In genomic region chr1:155061381-155062150, GRCh38 we compare ENCODE assay signal across 9 cellular contexts. TPM values are rescaled to one million over a fixed set of nuclear protein-coding genes. Genes with fewer than 3 reads are reported as not detected.
DNase-seq lines count a peak whose midpoint lies in the region; ATAC-seq and TF ChIP-seq lines count a peak whose summit lies in the region.
"Had no signal": no experiment of that assay in that cellular context is flagged by ENCODE, and none has a peak within 500 bp of the region (broad histone marks: within the 10 kb centered on the region; RNA-seq: fewer than 3 reads in every experiment).

No MANE protein-coding gene starts in this region.

- H3K27ac ChIP-seq in H9 (ENCODE audit: insufficient read length, low read depth, low read length) (no peak overlapping the region), heart left ventricle (no peak overlapping the region)

- no peaks in the 10 kb centered on the region; the same call in 1 of the 2 replicates for H3K79me2 ChIP-seq in H9 (ENCODE audit: insufficient read depth, low read length)

- no CpG with 5 or more reads among the region's 21 CpGs for WGBS in H9 (ENCODE audit: extremely low coverage, insufficient read length, low lambda C conversion rate)
- WGBS in heart left ventricle, 4 donors, result 17 to 34% (median 32%) methylated on average over 15 to 21 of the region's 21 CpGs

- TF ChIP-seq CTCF in H9 (conservative IDR thresholded peaks at IDR 0.05) (peak; percentile 93), heart left ventricle (IDR thresholded peaks at IDR 0.05) (peak; percentile 95 to 99 (median 99))

- H3K36me3 Mint-ChIP-seq in H9 (ENCODE audit: insufficient read depth in 1 of 3, low read depth in 3 of 3), result peaks cover 4 to 16% (median 14%) of the 10 kb centered on the region in 3 experiments; a peak in 5 of 7 replicates
- peaks cover 0 to 9% of the 10 kb centered on the region in 2 donors for H3K36me3 Mint-ChIP-seq in activated naive CD4-positive, alpha-beta T cell treated with anti-CD3 and anti-CD28 coated beads, Interleukin-2, amount 50 U/mL, for 72 hours

- peak; percentile 52 to 59 for ATAC-seq in activated naive CD4-positive, alpha-beta T cell treated with anti-CD3 and anti-CD28 coated beads, Interleukin-2, amount 50 U/mL, for 72 hours
- ATAC-seq in heart left ventricle (peak; percentile 44 to 72 (median 57)), HG02938 (IDR thresholded peaks at IDR 0.05; ENCODE audit: unreplicated experiment) (no peak)

- H3K9me3 Mint-ChIP-seq in H9, result no peaks in the 10 kb centered on the region; a peak in 1 of 5 replicates
- no peaks in the 10 kb centered on the region for H3K9me3 Mint-ChIP-seq in activated naive CD4-positive, alpha-beta T cell treated with anti-CD3 and anti-CD28 coated beads, Interleukin-2, amount 50 U/mL, for 72 hours

- H3K4me3 ChIP-seq in heart left ventricle, result peak overlapping the region in 1 of 12 donors; percentile 14

- H2BK5ac ChIP-seq in H9 (ENCODE audit: insufficient read length, low read length), result no peak overlapping the region

- H3K4me2 ChIP-seq in H9 (ENCODE audit: insufficient read depth, insufficient read length, low read length), result peak overlapping the region; percentile 82

- peaks cover 16 to 26% of the 10 kb centered on the region in 2 experiments for H3K4me1 Mint-ChIP-seq in H9

- H3K27ac Mint-ChIP-seq in H9, result no peak overlapping the region
- no peak overlapping the region for H3K27ac Mint-ChIP-seq in activated naive CD4-positive, alpha-beta T cell treated with anti-CD3 and anti-CD28 coated beads, Interleukin-2, amount 50 U/mL, for 72 hours

- H3K4me1 ChIP-seq in H9 (ENCODE audit: insufficient read depth, low read length), result peaks cover 3% of the 10 kb centered on the region; the same call in 1 of the 2 replicates
- H3K4me1 ChIP-seq in heart left ventricle, result peaks cover 0 to 42% (median 25%) of the 10 kb centered on the region in 12 donors

- H4K91ac ChIP-seq in H9 (ENCODE audit: insufficient read length, low read depth, low read length), result no peak overlapping the region

- H2BK20ac ChIP-seq in H9 (ENCODE audit: low read depth, low read length, poor library complexity, severe bottlenecking), result no peak overlapping the region

- DNase-seq in Caki2 (ENCODE audit: low read depth), result peak; percentile 83
- peak; percentile 94 for DNase-seq in H9
- DNase-seq in NCI-H146 (lab: John Stamatoyannopoulos, UW), result peak; percentile 66
- peak; percentile 79 for DNase-seq in SW480 (ENCODE audit: low spot score)
- peak; percentile 89 to 100 for DNase-seq in activated naive CD4-positive, alpha-beta T cell treated with anti-CD3 and anti-CD28 coated beads, Interleukin-2, amount 50 U/mL, for 72 hours (ENCODE audit: low spot score in 2 of 2)
- DNase-seq in heart left ventricle, result peak; percentile 84 to 94 (median 87)
- peak; percentile 61 for DNase-seq in putamen (ENCODE audit: low spot score)

- intact Hi-C loops in heart left ventricle (cut with DNase I), result loop anchor here in 6 of 10 donors (1.0 to 5.0 kb wide), 8 partner anchors 16 to 579 kb away; partner anchors contain the start of genes PYGO2 (in 3 of the 6) and PBXIP1 (in 2 of the 6)

- no peak overlapping the region for H3K14ac ChIP-seq in H9 (ENCODE audit: insufficient read depth, low read length)

- no peak overlapping the region for H4K8ac ChIP-seq in H9 (replicated peaks; ENCODE audit: insufficient read length, low read depth, low read length)

- H2AFZ ChIP-seq in H9 (ENCODE audit: low read length), result no peak overlapping the region

- in situ Hi-C loops in Caki2 (cut with HindIII; ENCODE audit: low pct_unique_long_range_greater_than_20kb, low sequenced_read_pairs), result no loop called here

- no peak overlapping the region for H2BK12ac ChIP-seq in H9 (ENCODE audit: insufficient read length, low read depth, low read length)

- H3K56ac ChIP-seq in H9 (ENCODE audit: insufficient read length, low read depth, low read length), result no peak overlapping the region

- no peak overlapping the region for H3K23ac ChIP-seq in H9 (ENCODE audit: insufficient read length, low read depth, low read length)

- H3K9ac ChIP-seq in H9 (ENCODE audit: extremely low read depth, insufficient read length, low read length), result no peak overlapping the region

- no peaks in the 10 kb centered on the region for H4K20me1 ChIP-seq in H9 (ENCODE audit: control insufficient read depth, insufficient read depth, insufficient read length)

- no peak for TF ChIP-seq POLR2A in heart left ventricle (IDR thresholded peaks at IDR 0.05)

- H3K79me1 ChIP-seq in H9 (ENCODE audit: insufficient read depth, low read depth, low read length, poor library complexity, severe bottlenecking), result no peaks in the 10 kb centered on the region

- no peak overlapping the region for H3T11ph ChIP-seq in H9 (ENCODE audit: low read length)

- no peak overlapping the region for H2BK15ac ChIP-seq in H9 (ENCODE audit: low read depth, low read length)

- H3K27me3 Mint-ChIP-seq in H9 (ENCODE audit: low read depth), result peaks cover 2% of the 10 kb centered on the region

- H3K36me3 ChIP-seq in heart left ventricle, result peaks cover 0 to 57% (median 45%) of the 10 kb centered on the region in 9 donors

- H3K9me3 ChIP-seq in H9 (ENCODE audit: control insufficient read depth, low read depth, low read length) (no peaks in the 10 kb centered on the region), heart left ventricle (no peaks in the 10 kb centered on the region)

- H2AK5ac ChIP-seq in H9 (ENCODE audit: insufficient read length, low read length), result no peak overlapping the region

- peaks cover 17% of the 10 kb centered on the region for H3K23me2 ChIP-seq in H9 (ENCODE audit: insufficient read length, low read depth, low read length, poor library complexity, severe bottlenecking)

- no peak overlapping the region for H3K4ac ChIP-seq in H9 (ENCODE audit: low read depth, low read length)

- no peak overlapping the region for H2BK120ac ChIP-seq in H9 (ENCODE audit: low read depth, low read length, poor library complexity, severe bottlenecking)

- peak overlapping the region; percentile 34 to 68 for H3K4me3 Mint-ChIP-seq in H9

- H3K18ac ChIP-seq in H9 (ENCODE audit: insufficient read length, low read depth, low read length), result no peak overlapping the region

- no peaks in the 10 kb centered on the region for H3K27me3 ChIP-seq in H9 (ENCODE audit: insufficient read depth, low read length)
- H3K27me3 ChIP-seq in heart left ventricle, result no peaks in the 10 kb centered on the region

- H4K5ac ChIP-seq in H9 (ENCODE audit: insufficient read length, low read depth, low read length), result no peak overlapping the region

RNA-seq across cellular contexts. Expression of gene EFNA4, which starts 2.0 kb away (rescaled TPM):
- total RNA-seq in Caki2 (2014; rRNA removed; shearing (Covaris generic); ENCODE audit: low replicate concordance), result 22.3 and 38.5 TPM in 2 replicates
- 11.7 and 11.8 TPM in 2 replicates for total RNA-seq in H9 (2021)
- total RNA-seq in activated naive CD4-positive, alpha-beta T cell treated with anti-CD3 and anti-CD28 coated beads, Interleukin-2, amount 50 U/mL, for 72 hours, result 1 to 10 TPM; 5.7 to 9.5 TPM
- total RNA-seq in heart left ventricle, result 1 to 10 TPM; 1.1 to 3.3 (median 2.2) TPM
- 1 to 10 TPM; 2.0 to 4.8 TPM for polyA plus RNA-seq in heart left ventricle

RNA-seq across cellular contexts. Expression of gene ADAM15, which starts 10.4 kb away (rescaled TPM):
- total RNA-seq in Caki2 (2014; rRNA removed; shearing (Covaris generic); ENCODE audit: low replicate concordance), result 102 and 125 TPM in 2 replicates
- total RNA-seq in H9 (2021), result 29.6 and 30.6 TPM in 2 replicates
- 10 to 100 TPM; 49.9 to 52.8 TPM for total RNA-seq in activated naive CD4-positive, alpha-beta T cell treated with anti-CD3 and anti-CD28 coated beads, Interleukin-2, amount 50 U/mL, for 72 hours
- total RNA-seq in heart left ventricle, result 100 to 1,000 TPM in 3 of 9 donors, 10 to 100 TPM in 6; 55.8 to 199 (median 67.5) TPM
- polyA plus RNA-seq in heart left ventricle, result 100 to 1,000 TPM; 112 to 113 TPM

RNA-seq across cellular contexts. Expression of gene EFNA3, which starts 17.1 kb away (rescaled TPM):
- 9.1 and 10.0 TPM in 2 replicates for total RNA-seq in Caki2 (2014; rRNA removed; shearing (Covaris generic); ENCODE audit: low replicate concordance)
- 3.9 and 4.6 TPM in 2 replicates for total RNA-seq in H9 (2021)
- total RNA-seq in activated naive CD4-positive, alpha-beta T cell treated with anti-CD3 and anti-CD28 coated beads, Interleukin-2, amount 50 U/mL, for 72 hours, result 10 to 100 TPM in 1 of 2 donors, 1 to 10 TPM in 1; 1.7 to 12.6 TPM
- 1 to 10 TPM in 2 of 9 donors, under 1 TPM in 7; 0.20 to 2.4 (median 0.61) TPM for total RNA-seq in heart left ventricle
- polyA plus RNA-seq in heart left ventricle, result 1 to 10 TPM in 1 of 2 donors, under 1 TPM in 1; 0.61 to 1.9 TPM

RNA-seq across cellular contexts. Expression of gene DCST1, which starts 27.9 kb away (rescaled TPM):
- not detected in 2 replicates for total RNA-seq in Caki2 (2014; rRNA removed; shearing (Covaris generic); ENCODE audit: low replicate concordance)
- total RNA-seq in H9 (2021) (not detected in 2 replicates), heart left ventricle (not detected)
- total RNA-seq in activated naive CD4-positive, alpha-beta T cell treated with anti-CD3 and anti-CD28 coated beads, Interleukin-2, amount 50 U/mL, for 72 hours, result under 1 TPM in 1 of 2 donors, not detected in 1; 0.34 TPM
- not detected for polyA plus RNA-seq in heart left ventricle
- total RNA-seq: T-helper 2 cell treated with Interferon-gamma antibody and Interleukin-4, amounts not matched to agents 100 ng/mL and 5 ng/mL, for 36 hours had no signal

RNA-seq across cellular contexts. Expression of gene DCST2, which starts 28.0 kb away (rescaled TPM):
- total RNA-seq in Caki2 (2014; rRNA removed; shearing (Covaris generic); ENCODE audit: low replicate concordance), result not detected in 2 replicates
- 0.35 and 0.44 TPM in 2 replicates for total RNA-seq in H9 (2021)
- total RNA-seq in activated naive CD4-positive, alpha-beta T cell treated with anti-CD3 and anti-CD28 coated beads, Interleukin-2, amount 50 U/mL, for 72 hours, result 1 to 10 TPM; 1.5 to 1.8 TPM
- total RNA-seq in heart left ventricle, result under 1 TPM in 8 of 9 donors, not detected in 1; 0.14 to 0.62 (median 0.35) TPM
- polyA plus RNA-seq in heart left ventricle, result under 1 TPM; 0.17 to 0.65 TPM
